Comparison of ENCODE assay signal across 1 cellular context in the genomic region with DNA sequence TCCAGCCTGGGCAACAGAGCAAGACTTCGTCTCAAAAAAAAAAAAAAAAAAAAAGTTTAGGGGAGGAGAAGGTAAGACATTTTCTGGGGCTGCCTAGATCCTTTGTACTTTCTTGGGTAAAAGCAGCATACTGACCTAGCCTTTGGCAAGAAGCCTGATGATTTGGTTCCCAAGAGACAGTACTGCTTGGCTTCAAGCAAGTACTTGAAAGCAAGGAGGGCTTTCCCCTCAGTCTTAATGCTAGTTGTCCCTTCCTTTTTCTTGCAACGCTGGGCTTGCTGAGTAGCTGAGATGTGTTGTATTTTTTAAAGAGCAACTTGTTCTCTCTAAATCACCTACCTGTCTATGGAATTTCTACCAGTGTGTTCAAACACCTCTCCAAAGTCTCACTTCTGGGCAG.
TF ChIP-seq lines count a peak whose summit lies in the region.

No MANE protein-coding gene starts in this region.

TF ChIP-seq in GM12878, 131 proteins besides CTCF, POLR2A, EP300 and RAD21 (continued from another document):
- no peak for TF ChIP-seq IRF4 (IDR thresholded peaks at IDR 0.05; ENCODE audit: low read depth, low read length)
- peak; percentile 85 for TF ChIP-seq MEF2B (IDR thresholded peaks at IDR 0.05; ENCODE audit: partially characterized antibody, poor library complexity, severe bottlenecking)
- TF ChIP-seq HDAC2 (IDR thresholded peaks at IDR 0.05) = no peak
- TF ChIP-seq, protein P1, sequence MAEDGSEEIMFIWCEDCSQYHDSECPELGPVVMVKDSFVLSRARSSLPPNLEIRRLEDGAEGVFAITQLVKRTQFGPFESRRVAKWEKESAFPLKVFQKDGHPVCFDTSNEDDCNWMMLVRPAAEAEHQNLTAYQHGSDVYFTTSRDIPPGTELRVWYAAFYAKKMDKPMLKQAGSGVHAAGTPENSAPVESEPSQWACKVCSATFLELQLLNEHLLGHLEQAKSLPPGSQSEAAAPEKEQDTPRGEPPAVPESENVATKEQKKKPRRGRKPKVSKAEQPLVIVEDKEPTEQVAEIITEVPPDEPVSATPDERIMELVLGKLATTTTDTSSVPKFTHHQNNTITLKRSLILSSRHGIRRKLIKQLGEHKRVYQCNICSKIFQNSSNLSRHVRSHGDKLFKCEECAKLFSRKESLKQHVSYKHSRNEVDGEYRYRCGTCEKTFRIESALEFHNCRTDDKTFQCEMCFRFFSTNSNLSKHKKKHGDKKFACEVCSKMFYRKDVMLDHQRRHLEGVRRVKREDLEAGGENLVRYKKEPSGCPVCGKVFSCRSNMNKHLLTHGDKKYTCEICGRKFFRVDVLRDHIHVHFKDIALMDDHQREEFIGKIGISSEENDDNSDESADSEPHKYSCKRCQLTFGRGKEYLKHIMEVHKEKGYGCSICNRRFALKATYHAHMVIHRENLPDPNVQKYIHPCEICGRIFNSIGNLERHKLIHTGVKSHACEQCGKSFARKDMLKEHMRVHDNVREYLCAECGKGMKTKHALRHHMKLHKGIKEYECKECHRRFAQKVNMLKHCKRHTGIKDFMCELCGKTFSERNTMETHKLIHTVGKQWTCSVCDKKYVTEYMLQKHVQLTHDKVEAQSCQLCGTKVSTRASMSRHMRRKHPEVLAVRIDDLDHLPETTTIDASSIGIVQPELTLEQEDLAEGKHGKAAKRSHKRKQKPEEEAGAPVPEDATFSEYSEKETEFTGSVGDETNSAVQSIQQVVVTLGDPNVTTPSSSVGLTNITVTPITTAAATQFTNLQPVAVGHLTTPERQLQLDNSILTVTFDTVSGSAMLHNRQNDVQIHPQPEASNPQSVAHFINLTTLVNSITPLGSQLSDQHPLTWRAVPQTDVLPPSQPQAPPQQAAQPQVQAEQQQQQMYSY (CRISPR knock-in tag; IDR thresholded peaks at IDR 0.05) = no peak
- TF ChIP-seq, protein P2, sequence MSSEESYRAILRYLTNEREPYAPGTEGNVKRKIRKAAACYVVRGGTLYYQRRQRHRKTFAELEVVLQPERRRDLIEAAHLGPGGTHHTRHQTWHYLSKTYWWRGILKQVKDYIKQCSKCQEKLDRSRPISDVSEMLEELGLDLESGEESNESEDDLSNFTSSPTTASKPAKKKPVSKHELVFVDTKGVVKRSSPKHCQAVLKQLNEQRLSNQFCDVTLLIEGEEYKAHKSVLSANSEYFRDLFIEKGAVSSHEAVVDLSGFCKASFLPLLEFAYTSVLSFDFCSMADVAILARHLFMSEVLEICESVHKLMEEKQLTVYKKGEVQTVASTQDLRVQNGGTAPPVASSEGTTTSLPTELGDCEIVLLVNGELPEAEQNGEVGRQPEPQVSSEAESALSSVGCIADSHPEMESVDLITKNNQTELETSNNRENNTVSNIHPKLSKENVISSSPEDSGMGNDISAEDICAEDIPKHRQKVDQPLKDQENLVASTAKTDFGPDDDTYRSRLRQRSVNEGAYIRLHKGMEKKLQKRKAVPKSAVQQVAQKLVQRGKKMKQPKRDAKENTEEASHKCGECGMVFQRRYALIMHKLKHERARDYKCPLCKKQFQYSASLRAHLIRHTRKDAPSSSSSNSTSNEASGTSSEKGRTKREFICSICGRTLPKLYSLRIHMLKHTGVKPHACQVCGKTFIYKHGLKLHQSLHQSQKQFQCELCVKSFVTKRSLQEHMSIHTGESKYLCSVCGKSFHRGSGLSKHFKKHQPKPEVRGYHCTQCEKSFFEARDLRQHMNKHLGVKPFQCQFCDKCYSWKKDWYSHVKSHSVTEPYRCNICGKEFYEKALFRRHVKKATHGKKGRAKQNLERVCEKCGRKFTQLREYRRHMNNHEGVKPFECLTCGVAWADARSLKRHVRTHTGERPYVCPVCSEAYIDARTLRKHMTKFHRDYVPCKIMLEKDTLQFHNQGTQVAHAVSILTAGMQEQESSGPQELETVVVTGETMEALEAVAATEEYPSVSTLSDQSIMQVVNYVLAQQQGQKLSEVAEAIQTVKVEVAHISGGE (CRISPR knock-in tag; IDR thresholded peaks at IDR 0.05) = no peak
- TF ChIP-seq SIN3A (IDR thresholded peaks at IDR 0.05; ENCODE audit: low read depth, low read length) = no peak
- no peak for TF ChIP-seq SIX5 (IDR thresholded peaks at IDR 0.05; ENCODE audit: low read depth, low read length, severe bottlenecking)
- TF ChIP-seq YY1 (IDR thresholded peaks at IDR 0.05; ENCODE audit: low read depth, low read length) = no peak
- TF ChIP-seq, protein P3, sequence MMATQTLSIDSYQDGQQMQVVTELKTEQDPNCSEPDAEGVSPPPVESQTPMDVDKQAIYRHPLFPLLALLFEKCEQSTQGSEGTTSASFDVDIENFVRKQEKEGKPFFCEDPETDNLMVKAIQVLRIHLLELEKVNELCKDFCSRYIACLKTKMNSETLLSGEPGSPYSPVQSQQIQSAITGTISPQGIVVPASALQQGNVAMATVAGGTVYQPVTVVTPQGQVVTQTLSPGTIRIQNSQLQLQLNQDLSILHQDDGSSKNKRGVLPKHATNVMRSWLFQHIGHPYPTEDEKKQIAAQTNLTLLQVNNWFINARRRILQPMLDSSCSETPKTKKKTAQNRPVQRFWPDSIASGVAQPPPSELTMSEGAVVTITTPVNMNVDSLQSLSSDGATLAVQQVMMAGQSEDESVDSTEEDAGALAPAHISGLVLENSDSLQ (IDR thresholded peaks at IDR 0.05) = no peak
- TF ChIP-seq ESRRA (IDR thresholded peaks at IDR 0.05; ENCODE audit: low read length) = no peak
- no peak for TF ChIP-seq NFIC (IDR thresholded peaks at IDR 0.05; ENCODE audit: low read depth, low read length)
- TF ChIP-seq ZNF384 (IDR thresholded peaks at IDR 0.05; ENCODE audit: borderline replicate concordance, low read depth, low read length) = peak; percentile 25; the same call in 1 of the 2 replicates
- no peak for TF ChIP-seq ZBED1 (IDR thresholded peaks at IDR 0.05; ENCODE audit: borderline replicate concordance)
- TF ChIP-seq JUND (IDR thresholded peaks at IDR 0.05; ENCODE audit: low read depth, low read length) = no peak
